In the genomic region with DNA sequence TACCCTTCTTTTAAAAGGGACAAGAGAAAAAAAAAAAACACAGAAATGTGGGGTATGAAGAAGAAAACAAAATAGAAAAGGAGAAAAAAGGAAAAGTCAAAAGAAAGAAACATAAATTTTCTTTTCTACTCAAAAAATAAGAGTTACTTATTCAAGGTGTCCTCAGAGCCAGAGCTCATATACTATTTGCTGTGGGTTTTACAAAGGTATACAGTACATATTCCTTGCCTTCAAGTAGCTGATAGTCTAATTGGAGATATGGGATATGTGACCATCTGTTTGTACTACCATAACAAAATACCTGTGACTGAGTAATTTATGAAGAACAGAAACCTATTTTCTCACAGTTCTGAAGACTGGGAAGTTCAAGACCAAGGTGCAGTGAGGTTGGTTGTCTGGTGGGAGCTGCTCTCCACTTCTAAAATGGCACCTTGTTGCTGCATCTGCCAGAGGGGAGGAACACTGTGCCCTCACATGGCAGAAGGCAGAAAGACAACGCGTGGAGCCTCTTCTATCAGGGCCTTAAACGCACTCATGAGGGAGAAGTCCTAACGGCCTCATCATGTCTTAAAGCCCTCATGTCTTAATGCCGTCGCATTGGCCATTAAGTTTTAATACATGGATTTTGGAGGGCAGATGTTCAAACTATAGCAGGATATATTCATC, we compare ENCODE assay signal across 25 cellular contexts. TPM values are rescaled to one million over a fixed set of nuclear protein-coding genes. Genes with fewer than 3 reads are reported as not detected.
DNase-seq lines count a peak whose midpoint lies in the region; ATAC-seq and TF ChIP-seq lines count a peak whose summit lies in the region.
"Had no signal": no experiment of that assay in that cellular context is flagged by ENCODE, and none has a peak within 500 bp of the region (broad histone marks: within the 10 kb centered on the region; RNA-seq: fewer than 3 reads in every experiment).

No MANE protein-coding gene starts in this region.

- no peaks in the 10 kb centered on the region for H3K79me2 ChIP-seq in OCI-LY7 (ENCODE audit: insufficient read depth, low read depth, low read length)
- H3K79me2 ChIP-seq: hepatocyte had no signal

- no peaks in the 10 kb centered on the region for H3K9me2 ChIP-seq in OCI-LY7 (ENCODE audit: insufficient read depth, low read length)

- H3K4me1 Mint-ChIP-seq in endodermal cell = peaks cover 5% of the 10 kb centered on the region
- H3K4me1 Mint-ChIP-seq: activated CD4-positive, alpha-beta memory T cell treated with anti-CD3 and anti-CD28 coated beads, Interleukin-2, amount 10 ng/mL, durations not matched to agents 7 days and 5 days; mesothelial cell of epicardium; T-cell had no signal

- H4K20me1 ChIP-seq in OCI-LY7 (ENCODE audit: insufficient read depth, low read length) = no peaks in the 10 kb centered on the region

- DNase-seq in ACHN (peak; percentile 5), ELF-1 (ENCODE audit: low read depth, low spot score) (peak; percentile 27), OCI-LY7 (ENCODE audit: low spot score) (no peak), endodermal cell (peak; percentile 67), RWPE1 (ENCODE audit: low spot score) (no peak), D341Med (ENCODE audit: low spot score) (no peak)
- DNase-seq: activated CD4-positive, alpha-beta memory T cell treated with anti-CD3 and anti-CD28 coated beads, Interleukin-2, amount 10 ng/mL, durations not matched to agents 7 days and 5 days; activated naive CD4-positive, alpha-beta T cell treated with anti-CD3 and anti-CD28 coated beads, Interleukin-2, amount 50 U/mL, for 16 hours; activated T-cell treated with anti-CD3 and anti-CD28 coated beads, Interleukin-2, amount 50 U/mL, for 4 hours; AML-193; Calu3; GM23248; IMR-90; NCI-H1048; NCI-H2081 treated with DMSO at 0.1 percent for 48 hours; NCI-H524; nephron progenitor cell; stimulated activated CD4-positive, alpha-beta T cell treated with anti-CD3 and anti-CD28 coated beads, Interleukin-4, amount 100 ng/mL, for 4 hours; T-cell had no signal

- H3K27ac ChIP-seq in OCI-LY7 (ENCODE audit: low read depth, low read length, poor library complexity, severe bottlenecking) (no peak overlapping the region), endodermal cell (ENCODE audit: low read depth, low read length) (no peak overlapping the region), RWPE1 (no peak overlapping the region)
- H3K27ac ChIP-seq: GM23248, hepatocyte, prostate gland had no signal

- CTCF ChIA-PET in OCI-LY7 (lab: Charles Lee; ENCODE audit: unreplicated experiment) (no interaction called here), RWPE1 (lab: Yijun Ruan, JAX) (no interaction called here)

- no peak overlapping the region for H3K9ac ChIP-seq in endodermal cell (ENCODE audit: extremely low read depth, low read length, poor library complexity, severe bottlenecking)
- H3K9ac ChIP-seq: GM23248 had no signal

- no peaks in the 10 kb centered on the region for H3K27me3 ChIP-seq in endodermal cell (ENCODE audit: control insufficient read depth, insufficient read depth, low read length, poor library complexity, severe bottlenecking)
- H3K27me3 ChIP-seq: hepatocyte had no signal

- no peak overlapping the region for H2AFZ ChIP-seq in OCI-LY7 (ENCODE audit: low read length)
- H2AFZ ChIP-seq: GM23248, hepatocyte had no signal

- no peak overlapping the region for H3K4me3 ChIP-seq in OCI-LY7 (ENCODE audit: low read depth, low read length, poor library complexity, severe bottlenecking)
- H3K4me3 ChIP-seq in endodermal cell (ENCODE audit: low read length) = no peak overlapping the region
- H3K4me3 ChIP-seq: GM23248, hepatocyte, prostate gland, smooth muscle cell had no signal

- POLR2A ChIA-PET in OCI-LY7 (lab: Charles Lee) = no interaction called here
- POLR2A ChIA-PET in RWPE1 (lab: Yijun Ruan, JAX; ENCODE audit: low non-redundant PET) = no interaction called here

- H3K4me3 Mint-ChIP-seq in endodermal cell = no peak overlapping the region
- H3K4me3 Mint-ChIP-seq: activated CD4-positive, alpha-beta memory T cell treated with anti-CD3 and anti-CD28 coated beads, Interleukin-2, amount 10 ng/mL, durations not matched to agents 7 days and 5 days; activated T-cell treated with anti-CD3 and anti-CD28 coated beads, Interleukin-2, amount 50 U/mL, for 4 hours; mesothelial cell of epicardium; nephron progenitor cell; T-cell had no signal

- no peaks in the 10 kb centered on the region for H3K27me3 Mint-ChIP-seq in endodermal cell (ENCODE audit: insufficient read depth)
- H3K27me3 Mint-ChIP-seq: activated CD4-positive, alpha-beta memory T cell treated with anti-CD3 and anti-CD28 coated beads, Interleukin-2, amount 10 ng/mL, durations not matched to agents 7 days and 5 days; T-cell had no signal

- H3K9me3 Mint-ChIP-seq in endodermal cell = no peaks in the 10 kb centered on the region
- H3K9me3 Mint-ChIP-seq: activated CD4-positive, alpha-beta memory T cell treated with anti-CD3 and anti-CD28 coated beads, Interleukin-2, amount 10 ng/mL, durations not matched to agents 7 days and 5 days; activated T-cell treated with anti-CD3 and anti-CD28 coated beads, Interleukin-2, amount 50 U/mL, for 4 hours; mesothelial cell of epicardium; nephron progenitor cell; T-cell had no signal

- 93 to 95% methylated on average over 3 to 6 of the region's 6 CpGs for WGBS in endodermal cell (ENCODE audit: insufficient coverage in 1 of 2, insufficient read length in 1 of 2), 2 experiments

- no peaks in the 10 kb centered on the region for H3K4me1 ChIP-seq in OCI-LY7 (ENCODE audit: insufficient read depth, low read length, poor library complexity, severe bottlenecking)
- no peaks in the 10 kb centered on the region for H3K4me1 ChIP-seq in endodermal cell (ENCODE audit: control insufficient read depth, insufficient read depth, low read length)
- H3K4me1 ChIP-seq: prostate gland had no signal

- TF ChIP-seq CTCF in OCI-LY7 (conservative IDR thresholded peaks at IDR 0.05; ENCODE audit: low read length) (peak; percentile 31), endodermal cell (conservative IDR thresholded peaks at IDR 0.05) (peak; percentile 53), RWPE1 (conservative IDR thresholded peaks at IDR 0.05; ENCODE audit: low read depth) (no peak)

- no peak for ATAC-seq in GM18861 (IDR thresholded peaks at IDR 0.05; ENCODE audit: unreplicated experiment)
- ATAC-seq: activated T-cell treated with anti-CD3 and anti-CD28 coated beads, Interleukin-2, amount 50 U/mL, for 4 hours; Right ventricle myocardium inferior; T-cell had no signal

- intact Hi-C loops in OCI-LY7 (cut with micrococcal nuclease; ENCODE audit: unreplicated experiment) = no loop called here

- no peaks in the 10 kb centered on the region for H3K9me3 ChIP-seq in OCI-LY7 (ENCODE audit: low read length)
- H3K9me3 ChIP-seq in endodermal cell (ENCODE audit: control insufficient read depth, low read length) = no peaks in the 10 kb centered on the region
- H3K9me3 ChIP-seq: prostate gland had no signal

- no peak overlapping the region for H3K4me2 ChIP-seq in OCI-LY7 (ENCODE audit: low read length)
- H3K4me2 ChIP-seq: hepatocyte, smooth muscle cell had no signal

- no peak overlapping the region for H3K27ac Mint-ChIP-seq in endodermal cell
- H3K27ac Mint-ChIP-seq: activated CD4-positive, alpha-beta memory T cell treated with anti-CD3 and anti-CD28 coated beads, Interleukin-2, amount 10 ng/mL, durations not matched to agents 7 days and 5 days; mesothelial cell of epicardium; nephron progenitor cell; T-cell had no signal

- H3K36me3 ChIP-seq in OCI-LY7 (ENCODE audit: insufficient read depth, low read length) (peaks cover 45% of the 10 kb centered on the region), endodermal cell (ENCODE audit: control insufficient read depth, insufficient read depth, low read length) (peaks cover 27% of the 10 kb centered on the region)
- H3K36me3 ChIP-seq: prostate gland had no signal

- in situ Hi-C loops in ACHN (cut with HindIII; ENCODE audit: low pct_ligation_motif_present, low pct_unique_long_range_greater_than_20kb, low sequenced_read_pairs) = no loop called here

- no TSS peak for BruUV-seq in OCI-LY7 (replicated peaks; lab: Mats Ljungman, UMichigan)

- H3K36me3 Mint-ChIP-seq in endodermal cell (ENCODE audit: low read depth) = peaks cover 50% of the 10 kb centered on the region

RNA-seq across cellular contexts. Expression of a gene that starts 33.9 kb away (rescaled TPM):
- 23.2 and 28.8 TPM in 2 replicates for total RNA-seq in OCI-LY7 (2014; rRNA removed; shearing (Covaris generic))
- total RNA-seq in OCI-LY7 (2022) (23.5 and 24.4 TPM in 2 replicates), endodermal cell (10 to 100 TPM; 47.4 to 54.7 TPM)
- 43.5 TPM for polyA plus RNA-seq in endodermal cell (2013, experiment 1 of 2)
- 47.2 TPM for polyA plus RNA-seq in endodermal cell (2013, experiment 2 of 2)

Comparison
In these comparisons a context has a peak if more than half of its experiments do, and no peak if none do; other contexts are left out.
1. DNase-seq: peak in ACHN (single experiment), ELF-1 (single experiment) and endodermal cell (single experiment); none in OCI-LY7 (single experiment), RWPE1 (single experiment) and D341Med (single experiment).